ENCODE assay signal across 16 cellular contexts in the genomic region with DNA sequence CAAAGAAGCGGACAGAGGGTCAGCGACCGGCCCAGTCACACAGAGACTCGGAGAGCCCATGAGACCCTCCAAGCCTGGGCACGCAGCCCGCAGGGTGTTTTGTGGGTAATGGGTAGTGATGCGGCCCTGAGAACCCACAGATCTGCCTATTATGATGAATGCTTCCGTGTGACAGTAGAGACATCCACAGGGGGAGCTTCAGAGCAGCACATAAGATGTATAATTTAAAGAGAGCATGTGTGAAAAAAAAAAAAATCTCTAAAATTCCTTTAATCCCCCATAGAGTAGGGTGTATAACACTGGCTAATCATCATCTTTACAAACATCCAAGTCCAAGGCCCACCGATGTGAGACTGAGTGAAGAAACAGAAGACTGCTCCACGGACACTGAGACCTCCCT. TPM values are rescaled to one million over a fixed set of nuclear protein-coding genes. Genes with fewer than 3 reads are reported as not detected.
DNase-seq lines count a peak whose midpoint lies in the region; ATAC-seq and TF ChIP-seq lines count a peak whose summit lies in the region.
"Had no signal": no experiment of that assay in that cellular context is flagged by ENCODE, and none has a peak within 500 bp of the region (broad histone marks: within the 10 kb centered on the region; RNA-seq: fewer than 3 reads in every experiment).

No MANE protein-coding gene starts in this region.

- H3K36me3 Mint-ChIP-seq in chondrocyte (ENCODE audit: low read depth) (peaks cover 7% of the 10 kb centered on the region), nephron progenitor cell (ENCODE audit: low read depth) (peaks cover 10% of the 10 kb centered on the region)

- TF ChIP-seq CTCF in cardiac muscle cell (IDR thresholded peaks at IDR 0.05; ENCODE audit: low read depth, low read length) = peak; percentile 13
- peak; percentile 67 for TF ChIP-seq CTCF in chondrocyte (IDR thresholded peaks at IDR 0.05)
- no peak for TF ChIP-seq CTCF in nephron progenitor cell (IDR thresholded peaks at IDR 0.05)

- H3K4me3 ChIP-seq in cardiac muscle cell = no peak overlapping the region
- H3K4me3 ChIP-seq: heart left ventricle, MG63 had no signal

- H3K9me3 Mint-ChIP-seq in chondrocyte (ENCODE audit: low read depth) (no peaks in the 10 kb centered on the region), nephron progenitor cell (no peaks in the 10 kb centered on the region)
- H3K9me3 Mint-ChIP-seq: stimulated activated naive B cell treated with anti-CD40 and anti-IgM and Interleukin-4, amounts not matched to agents 10 μg/mL and 1 μg/mL and 100 μg/mL, for 72 hours had no signal

- H3K27ac Mint-ChIP-seq in chondrocyte (ENCODE audit: unreplicated experiment) = no peak overlapping the region
- peak overlapping the region; percentile 56 for H3K27ac Mint-ChIP-seq in nephron progenitor cell
- H3K27ac Mint-ChIP-seq: stimulated activated naive B cell treated with anti-CD40 and anti-IgM and Interleukin-4, amounts not matched to agents 10 μg/mL and 1 μg/mL and 100 μg/mL, for 72 hours had no signal

- peaks cover 35% of the 10 kb centered on the region for H3K4me1 Mint-ChIP-seq in chondrocyte (ENCODE audit: low read depth)
- H3K4me1 Mint-ChIP-seq in nephron progenitor cell = peaks cover 45% of the 10 kb centered on the region

- H3K4me3 Mint-ChIP-seq in chondrocyte (ENCODE audit: unreplicated experiment) = no peak overlapping the region
- no peak overlapping the region for H3K4me3 Mint-ChIP-seq in nephron progenitor cell
- H3K4me3 Mint-ChIP-seq: stimulated activated naive B cell treated with anti-CD40 and anti-IgM and Interleukin-4, amounts not matched to agents 10 μg/mL and 1 μg/mL and 100 μg/mL, for 72 hours had no signal

- no peaks in the 10 kb centered on the region for H3K4me1 ChIP-seq in cardiac muscle cell (ENCODE audit: low read depth)

- H3K36me3 ChIP-seq in cardiac muscle cell = no peaks in the 10 kb centered on the region
- H3K36me3 ChIP-seq: MG63 had no signal

- H3K27me3 ChIP-seq in cardiac muscle cell = peaks cover 35% of the 10 kb centered on the region
- H3K27me3 ChIP-seq: heart left ventricle, MG63 had no signal

- DNase-seq in cardiac muscle cell (ENCODE audit: low read depth in 1 of 2, low spot score in 1 of 2) = no peak
- no peak for DNase-seq in left ventricle myocardium superior
- DNase-seq in chondrocyte (ENCODE audit: low spot score) = no peak
- DNase-seq in nephron progenitor cell = no peak
- DNase-seq in stimulated activated CD4-positive, alpha-beta T cell treated with anti-CD3 and anti-CD28 coated beads, Interleukin-4, amount 100 ng/mL, for 1 hour = no peak
- DNase-seq in NCI-H2196 (lab: John Stamatoyannopoulos, UW; ENCODE audit: unreplicated experiment) = no peak
- DNase-seq in occipital lobe (lab: John Stamatoyannopoulos, UW) = no peak
- no peak for DNase-seq in inferior parietal cortex (ENCODE audit: extremely low spot score)
- DNase-seq: activated CD4-positive, alpha-beta T cell treated with anti-CD3 and anti-CD28 coated beads, Interleukin-2, amount 50 U/mL, for 1 hour; activated effector memory CD4-positive, alpha-beta T cell treated with anti-CD3 and anti-CD28 coated beads, Interleukin-2, amount 50 U/mL, for 16 hours; GOT3; heart left ventricle; MG63; NCI-H2081 treated with DMSO at 0.1 percent for 48 hours; NCI-H774; stimulated activated naive B cell treated with anti-CD40 and anti-IgM and Interleukin-4, amounts not matched to agents 10 μg/mL and 1 μg/mL and 100 μg/mL, for 72 hours had no signal

- intact Hi-C loops in left ventricle myocardium superior (cut with micrococcal nuclease) = no loop called here

- no peak for ATAC-seq in left ventricle myocardium superior
- ATAC-seq: heart left ventricle; stimulated activated naive B cell treated with anti-CD40 and anti-IgM and Interleukin-4, amounts not matched to agents 10 μg/mL and 1 μg/mL and 100 μg/mL, for 72 hours had no signal

- no peak overlapping the region for H3K27ac ChIP-seq in cardiac muscle cell
- H3K27ac ChIP-seq: heart left ventricle had no signal

- H3K27me3 Mint-ChIP-seq in chondrocyte (ENCODE audit: low read depth) (no peaks in the 10 kb centered on the region), nephron progenitor cell (ENCODE audit: low read depth, poor library complexity) (no peaks in the 10 kb centered on the region)
- H3K27me3 Mint-ChIP-seq: stimulated activated naive B cell treated with anti-CD40 and anti-IgM and Interleukin-4, amounts not matched to agents 10 μg/mL and 1 μg/mL and 100 μg/mL, for 72 hours had no signal

- H3K9me3 ChIP-seq in cardiac muscle cell (ENCODE audit: low read depth) = no peaks in the 10 kb centered on the region
- H3K9me3 ChIP-seq: heart left ventricle, MG63 had no signal

RNA-seq across cellular contexts. Expression of a gene that starts 34.6 kb away (rescaled TPM):
- total RNA-seq in cardiac muscle cell = 65.4 and 94.9 TPM in 2 replicates
- polyA plus RNA-seq in cardiac muscle cell = 44.7 and 62.9 TPM in 2 replicates
- total RNA-seq in left ventricle myocardium superior = 15.0 TPM
- 40.0 to 64.0 TPM (median 63.6 TPM) in 3 replicates for total RNA-seq in chondrocyte
- 45.2 TPM for total RNA-seq in occipital lobe
